Comparison of ENCODE assay signal across 21 cellular contexts in the genomic region with DNA sequence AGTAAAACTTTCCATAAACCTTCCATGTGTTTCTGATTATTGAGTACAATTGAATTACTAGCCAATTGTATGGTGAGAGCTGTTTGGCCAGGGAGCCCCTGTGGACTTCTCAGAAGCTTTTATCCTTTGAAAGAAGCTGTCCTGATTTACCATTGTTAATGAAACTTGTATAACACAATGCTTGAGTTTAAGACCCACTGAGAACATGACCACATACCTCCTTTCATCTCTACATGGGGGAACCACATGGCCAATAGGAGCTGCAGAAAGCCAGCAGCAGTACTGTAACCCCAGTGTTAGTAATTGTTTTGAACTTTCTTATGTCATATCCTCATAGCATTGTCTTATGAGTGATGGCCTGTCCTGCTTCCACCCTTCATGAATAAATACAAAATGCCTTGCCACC.
A peak's percentile ranks its signal among the peaks of the same experiment; 100 is the strongest.
DNase-seq lines count a peak whose midpoint lies in the region; ATAC-seq and TF ChIP-seq lines count a peak whose summit lies in the region.
"Had no signal": no experiment of that assay in that cellular context is flagged by ENCODE, and none has a peak within 500 bp of the region (broad histone marks: within the 10 kb centered on the region; RNA-seq: fewer than 3 reads in every experiment).

No MANE protein-coding gene starts in this region.

- no peak for TF ChIP-seq CTCF in HEK293 (tag by site-specific recombination; IDR thresholded peaks at IDR 0.05)

- POLR2A ChIA-PET in HEK293 (lab: Yijun Ruan, JAX), result no interaction called here
- POLR2A ChIA-PET in naive thymus-derived CD4-positive, alpha-beta T cell (lab: Charles Lee), result no interaction called here

- no peaks in the 10 kb centered on the region for H3K4me1 Mint-ChIP-seq in naive thymus-derived CD4-positive, alpha-beta T cell
- H3K4me1 Mint-ChIP-seq: activated CD4-positive, alpha-beta T cell treated with anti-CD3 and anti-CD28 coated beads, Interleukin-2, amount 10 ng/mL, durations not matched to agents 7 days and 5 days had no signal

- H3K9me3 Mint-ChIP-seq in naive thymus-derived CD4-positive, alpha-beta T cell, result peaks cover 0 to 5% (median 0%) of the 10 kb centered on the region in 11 donors
- H3K9me3 Mint-ChIP-seq: activated CD4-positive, alpha-beta T cell treated with anti-CD3 and anti-CD28 coated beads, Interleukin-2, amount 10 ng/mL, durations not matched to agents 7 days and 5 days had no signal

- H3K27me3 ChIP-seq in adipocyte (replicated peaks; ENCODE audit: control insufficient read depth, insufficient read depth, low read length), result no peaks in the 10 kb centered on the region
- no peaks in the 10 kb centered on the region for H3K27me3 ChIP-seq in naive thymus-derived CD4-positive, alpha-beta T cell (ENCODE audit: control insufficient read depth in 2 of 2, insufficient read depth in 2 of 2, low read length in 2 of 2)

- H3K4me3 ChIP-seq in HEK293 (ENCODE audit: low read depth, low read length) (no peak overlapping the region), adipocyte (ENCODE audit: low read length) (no peak overlapping the region)
- no peak overlapping the region for H3K4me3 ChIP-seq in naive thymus-derived CD4-positive, alpha-beta T cell (ENCODE audit: low read length)
- H3K4me3 ChIP-seq: prostate gland, smooth muscle cell had no signal

- H3K4me1 ChIP-seq in HEK293 (ENCODE audit: control insufficient read depth, insufficient read depth, low read length), result no peaks in the 10 kb centered on the region
- H3K4me1 ChIP-seq in adipocyte (ENCODE audit: control insufficient read depth, insufficient read depth, low read length), result peaks cover 7% of the 10 kb centered on the region
- H3K4me1 ChIP-seq in naive thymus-derived CD4-positive, alpha-beta T cell (ENCODE audit: control insufficient read depth in 2 of 2, insufficient read depth in 2 of 2, low read length in 2 of 2), result no peaks in the 10 kb centered on the region
- H3K4me1 ChIP-seq: prostate gland had no signal

- H3K27ac ChIP-seq in HEK293 (ENCODE audit: extremely low read depth, low read depth, low read length), result no peak overlapping the region
- H3K27ac ChIP-seq in naive thymus-derived CD4-positive, alpha-beta T cell (ENCODE audit: low read depth, low read length), result no peak overlapping the region
- H3K27ac ChIP-seq: prostate gland had no signal

- no peak overlapping the region for H3K9ac ChIP-seq in adipocyte (ENCODE audit: low read length)

- H3K9me3 ChIP-seq in HEK293 (ENCODE audit: control insufficient read depth, insufficient read depth, low read depth, low read length) (no peaks in the 10 kb centered on the region), adipocyte (ENCODE audit: control insufficient read depth, low read length) (no peaks in the 10 kb centered on the region)
- H3K9me3 ChIP-seq in naive thymus-derived CD4-positive, alpha-beta T cell (ENCODE audit: control insufficient read depth in 2 of 3, low read length in 3 of 3), result no peaks in the 10 kb centered on the region
- H3K9me3 ChIP-seq: prostate gland had no signal

- peaks cover 0 to 14% (median 7%) of the 10 kb centered on the region in 5 donors for H3K27me3 Mint-ChIP-seq in naive thymus-derived CD4-positive, alpha-beta T cell
- H3K27me3 Mint-ChIP-seq: activated CD4-positive, alpha-beta T cell treated with anti-CD3 and anti-CD28 coated beads, Interleukin-2, amount 10 ng/mL, durations not matched to agents 7 days and 5 days had no signal

- no peak overlapping the region for H3K27ac Mint-ChIP-seq in naive thymus-derived CD4-positive, alpha-beta T cell
- H3K27ac Mint-ChIP-seq: activated CD4-positive, alpha-beta T cell treated with anti-CD3 and anti-CD28 coated beads, Interleukin-2, amount 10 ng/mL, durations not matched to agents 7 days and 5 days had no signal

- intact Hi-C loops in naive thymus-derived CD4-positive, alpha-beta T cell (cut with micrococcal nuclease), result no loop called here

- no peaks in the 10 kb centered on the region for H3K36me3 ChIP-seq in HEK293 (ENCODE audit: control insufficient read depth in 2 of 2, insufficient read depth in 1 of 2, low read length in 2 of 2)
- H3K36me3 ChIP-seq in adipocyte (ENCODE audit: control insufficient read depth, insufficient read depth, low read length, severe bottlenecking), result no peaks in the 10 kb centered on the region
- H3K36me3 ChIP-seq in naive thymus-derived CD4-positive, alpha-beta T cell (ENCODE audit: control insufficient read depth in 2 of 3, insufficient read depth in 3 of 3, low read length in 3 of 3), result no peaks in the 10 kb centered on the region
- H3K36me3 ChIP-seq: prostate gland had no signal

- no peak overlapping the region for H3K4me3 Mint-ChIP-seq in naive thymus-derived CD4-positive, alpha-beta T cell
- H3K4me3 Mint-ChIP-seq: activated CD4-positive, alpha-beta T cell treated with anti-CD3 and anti-CD28 coated beads, Interleukin-2, amount 10 ng/mL, durations not matched to agents 7 days and 5 days had no signal

- CTCF ChIA-PET in HEK293 (lab: Yijun Ruan, JAX), result no interaction called here
- CTCF ChIA-PET in naive thymus-derived CD4-positive, alpha-beta T cell (lab: Charles Lee), result no interaction called here

- ATAC-seq in HG03025 (IDR thresholded peaks at IDR 0.05; ENCODE audit: low FRiP score, unreplicated experiment) (no peak), GM21390 (IDR thresholded peaks at IDR 0.05; ENCODE audit: unreplicated experiment) (no peak)
- ATAC-seq in naive thymus-derived CD4-positive, alpha-beta T cell, result no peak

- no peaks in the 10 kb centered on the region for H3K36me3 Mint-ChIP-seq in naive thymus-derived CD4-positive, alpha-beta T cell

- DNase-seq in adipocyte (ENCODE audit: low read depth) (peak; percentile 15), fibroblast of peridontal ligament (ENCODE audit: extremely low read depth) (peak; percentile 6), pulmonary artery endothelial cell (ENCODE audit: low read depth, low spot score) (peak; percentile 10)
- no peak for DNase-seq in naive thymus-derived CD4-positive, alpha-beta T cell
- DNase-seq in activated CD4-positive, alpha-beta T cell treated with anti-CD3 and anti-CD28 coated beads for 1 hour, result no peak
- DNase-seq: activated CD4-positive, alpha-beta T cell treated with anti-CD3 and anti-CD28 coated beads, Interleukin-2, amount 10 ng/mL, durations not matched to agents 7 days and 5 days; activated CD8-positive, alpha-beta memory T cell treated with anti-CD3 and anti-CD28 coated beads, Interleukin-2, amount 50 U/mL, for 48 hours; activated gamma-delta T cell treated with Interleukin-2 at 50 U/mL for 16 hours; amygdala; cerebellar nuclear complex; midbrain; NCI-H1092 treated with DMSO at 0.1 percent for 48 hours; NCI-H2029 treated with DMSO at 0.1 percent for 48 hours; NCI-H526; stimulated activated CD4-positive, alpha-beta T cell treated with anti-CD3 and anti-CD28 coated beads, Interleukin-4, amount 100 ng/mL, for 4 hours; T-helper 1 cell had no signal

TF ChIP-seq in HEK293, 187 proteins besides CTCF, POLR2A, EP300 and RAD21:
- no peak for TF ChIP-seq ZNF664 (tag by site-specific recombination; IDR thresholded peaks at IDR 0.05)
- TF ChIP-seq, protein P1, sequence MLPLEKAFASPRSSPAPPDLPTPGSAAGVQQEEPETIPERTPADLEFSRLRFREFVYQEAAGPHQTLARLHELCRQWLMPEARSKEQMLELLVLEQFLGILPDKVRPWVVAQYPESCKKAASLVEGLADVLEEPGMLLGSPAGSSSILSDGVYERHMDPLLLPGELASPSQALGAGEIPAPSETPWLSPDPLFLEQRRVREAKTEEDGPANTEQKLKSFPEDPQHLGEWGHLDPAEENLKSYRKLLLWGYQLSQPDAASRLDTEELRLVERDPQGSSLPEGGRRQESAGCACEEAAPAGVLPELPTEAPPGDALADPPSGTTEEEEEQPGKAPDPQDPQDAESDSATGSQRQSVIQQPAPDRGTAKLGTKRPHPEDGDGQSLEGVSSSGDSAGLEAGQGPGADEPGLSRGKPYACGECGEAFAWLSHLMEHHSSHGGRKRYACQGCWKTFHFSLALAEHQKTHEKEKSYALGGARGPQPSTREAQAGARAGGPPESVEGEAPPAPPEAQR (tag by site-specific recombination; IDR thresholded peaks at IDR 0.05), result no peak
- TF ChIP-seq ZIC2 (tag by site-specific recombination; IDR thresholded peaks at IDR 0.05), result 0 out of 2 replicates have a peak, but pooled peaks have one; percentile 19
TF ChIP-seq in HEK293: peak in this region for 1.

Comparison
In these comparisons a context has a peak if more than half of its experiments do, and no peak if none do; other contexts are left out.
1. DNase-seq: peak in adipocyte (single experiment), fibroblast of peridontal ligament (single experiment) and pulmonary artery endothelial cell (single experiment); none in naive thymus-derived CD4-positive, alpha-beta T cell (0 of 9) and activated CD4-positive, alpha-beta T cell treated with anti-CD3 and anti-CD28 coated beads for 1 hour (single experiment).